ENCODE assay signal across 8 cellular contexts in the genomic region with DNA sequence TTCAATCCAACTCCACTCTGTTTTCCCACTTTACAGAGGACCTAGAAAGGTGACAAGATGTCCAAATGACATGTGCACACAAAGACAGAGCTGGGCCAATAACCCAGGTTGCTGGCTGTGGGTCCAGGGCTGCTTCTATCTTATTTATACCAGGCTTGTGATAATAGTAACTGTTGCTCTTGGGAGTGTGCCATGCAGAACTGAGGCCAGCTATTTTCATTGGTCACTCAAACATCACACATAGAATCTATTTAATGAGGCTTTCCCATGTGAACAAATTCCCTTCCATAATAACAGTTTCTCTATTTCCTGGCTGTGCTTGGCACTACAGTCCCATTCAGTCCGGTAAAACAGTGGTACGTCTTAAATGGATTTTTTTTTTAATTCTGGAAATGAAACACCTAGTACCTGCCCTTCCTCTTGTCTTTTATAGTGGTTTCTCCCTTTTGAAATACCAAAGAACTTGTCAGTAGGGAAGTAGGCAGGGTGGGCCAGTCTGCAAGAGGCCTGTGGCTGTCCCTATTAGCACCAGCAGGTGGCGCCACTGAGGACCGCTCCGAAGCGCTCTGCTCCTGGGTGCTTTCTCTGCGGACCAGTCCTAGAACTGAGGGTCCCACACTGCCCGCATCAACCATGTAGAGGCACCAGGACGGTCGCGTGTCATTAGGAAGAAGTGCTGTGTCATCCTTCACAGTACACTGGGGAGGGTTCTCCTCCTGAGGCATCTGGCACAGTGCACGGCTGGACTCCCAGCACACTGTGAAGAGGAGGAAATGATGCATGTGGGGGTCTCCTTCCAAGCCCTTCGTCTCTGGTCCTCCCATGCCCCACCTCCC.
DNase-seq lines count a peak whose midpoint lies in the region; ATAC-seq and TF ChIP-seq lines count a peak whose summit lies in the region.

No MANE protein-coding gene starts in this region.

- no peaks in the 10 kb centered on the region for H3F3A ChIP-seq in DOHH2 (ENCODE audit: control insufficient read depth, insufficient read depth)

- no peaks in the 10 kb centered on the region for H3K9me3 ChIP-seq in DOHH2 (ENCODE audit: control insufficient read depth, insufficient read depth, low read length)

- no peak overlapping the region for H3K4me3 ChIP-seq in DOHH2 (ENCODE audit: low read length)
- no peak overlapping the region for H3K4me3 ChIP-seq in retinal pigment epithelial cell (ENCODE audit: low read length)

- H3K27me3 ChIP-seq in DOHH2 (ENCODE audit: control insufficient read depth, low read length) = no peaks in the 10 kb centered on the region; the same call in 1 of the 2 replicates

- H3K27ac ChIP-seq in DOHH2 (ENCODE audit: low read depth, low read length) = no peak overlapping the region
- H3K27ac ChIP-seq in RWPE1 = no peak overlapping the region

- ATAC-seq in HG02678 (IDR thresholded peaks at IDR 0.05; ENCODE audit: unreplicated experiment) = peak; percentile 46
- ATAC-seq in HG03439 (IDR thresholded peaks at IDR 0.05; ENCODE audit: unreplicated experiment) = no peak

- CTCF ChIA-PET in RWPE1 (lab: Yijun Ruan, JAX) = interaction anchor here (0.5 to 0.7 kb wide), 3 partner anchors 54 to 342 kb away, joined by 3 read pairs; no protein-coding TSS in a partner anchor

- H3K79me2 ChIP-seq in DOHH2 (ENCODE audit: control insufficient read depth, low read length) = no peaks in the 10 kb centered on the region

- no peaks in the 10 kb centered on the region for H3K36me3 ChIP-seq in DOHH2 (ENCODE audit: control insufficient read depth, low read length)

- TF ChIP-seq CTCF in DOHH2 (IDR thresholded peaks at IDR 0.05; ENCODE audit: low read depth, low read length, poor library complexity, severe bottlenecking) = peak; percentile 99
- TF ChIP-seq CTCF in RWPE1 (conservative IDR thresholded peaks at IDR 0.05; ENCODE audit: low read depth) = peak; percentile 82
- TF ChIP-seq CTCF in retinal pigment epithelial cell (conservative IDR thresholded peaks at IDR 0.05; ENCODE audit: low read depth, low read length) = peak; percentile 89

- peak overlapping the region; percentile 39 for H3K4me2 ChIP-seq in DOHH2 (ENCODE audit: low read length)

- DNase-seq in RWPE1 (ENCODE audit: low spot score) (peak; percentile 31), germinal center (ENCODE audit: low spot score) (peak; percentile 67), retinal pigment epithelial cell (ENCODE audit: low read depth) (no peak), NCI-H2029 (lab: John Stamatoyannopoulos, UW) (no peak)
- peak; percentile 37 for DNase-seq in activated T-helper 9 cell treated with anti-CD3 and anti-CD28 coated beads, Interleukin-2, amount 50 U/mL, for 16 hours (ENCODE audit: low read depth)

- H3K4me1 ChIP-seq in DOHH2 (ENCODE audit: control insufficient read depth, low read length) = no peaks in the 10 kb centered on the region

- POLR2A ChIA-PET in RWPE1 (lab: Yijun Ruan, JAX; ENCODE audit: low non-redundant PET) = no interaction called here

- no peaks in the 10 kb centered on the region for H3K9me2 ChIP-seq in DOHH2 (replicated peaks; ENCODE audit: control insufficient read depth, low read length)

- H4K20me1 ChIP-seq in DOHH2 (ENCODE audit: control insufficient read depth, insufficient read depth, low read depth, low read length) = no peaks in the 10 kb centered on the region

Comparison
In these comparisons a context has a peak if more than half of its experiments do, and no peak if none do; other contexts are left out.
1. DNase-seq: peak in RWPE1 (single experiment), activated T-helper 9 cell treated with anti-CD3 and anti-CD28 coated beads, Interleukin-2, amount 50 U/mL, for 16 hours (single experiment) and germinal center (single experiment); none in retinal pigment epithelial cell (single experiment) and NCI-H2029 (single experiment).
2. Peak in every context shown above with its lines, with median percentiles within 50 percentile points of each other: CTCF ChIP-seq.